In the genomic region with DNA sequence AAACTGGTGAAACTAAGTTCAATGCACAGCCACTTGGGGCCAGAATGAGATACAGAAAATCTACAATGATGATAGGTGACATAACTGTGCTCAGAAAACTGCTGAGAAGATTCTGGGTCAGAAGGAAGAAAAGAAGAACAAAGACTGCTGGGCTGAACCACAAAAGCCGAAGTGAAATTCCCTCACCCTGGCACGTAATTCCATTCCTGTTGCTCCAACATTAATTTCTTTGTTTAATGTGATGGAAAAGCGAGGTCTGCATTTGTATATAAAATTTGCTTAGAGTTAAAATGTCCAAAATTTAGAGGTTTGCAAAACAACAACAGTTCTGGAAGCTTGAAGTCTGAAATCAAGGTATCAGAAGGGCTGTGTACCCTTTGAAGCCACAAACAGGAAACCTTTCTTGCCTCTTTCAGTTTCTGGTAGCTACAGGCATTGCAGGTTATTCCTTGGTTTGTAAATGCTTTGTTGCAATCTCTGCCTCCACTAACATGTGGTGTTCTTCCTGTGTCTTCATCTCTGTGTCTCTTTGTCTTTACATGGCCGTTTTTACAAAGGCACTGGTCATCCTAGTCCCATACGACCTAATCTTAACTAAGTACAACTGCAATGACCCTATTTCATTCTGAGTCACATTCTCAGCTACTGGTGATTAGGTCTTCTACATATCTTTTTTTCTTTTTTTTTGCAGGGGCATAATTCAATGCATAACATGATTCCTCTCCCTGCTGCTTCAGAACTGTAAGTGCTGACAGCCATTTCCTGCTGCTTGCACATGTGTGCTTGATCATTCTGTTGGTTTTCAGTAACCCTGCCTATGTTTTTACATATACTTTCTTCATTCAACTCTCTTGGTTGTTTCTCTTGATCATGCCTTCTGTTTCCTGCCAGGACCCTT, we compare ENCODE assay signal across 11 cellular contexts.
DNase-seq lines count a peak whose midpoint lies in the region; ATAC-seq and TF ChIP-seq lines count a peak whose summit lies in the region.
"Had no signal": no experiment of that assay in that cellular context is flagged by ENCODE, and none has a peak within 500 bp of the region (broad histone marks: within the 10 kb centered on the region; RNA-seq: fewer than 3 reads in every experiment).

No MANE protein-coding gene starts in this region.

- peak; percentile 65 for ATAC-seq in HG03060 (IDR thresholded peaks at IDR 0.05; ENCODE audit: low read depth, unreplicated experiment)
- ATAC-seq in activated T-helper 17 cell treated with anti-CD3 and anti-CD28 coated beads, Interleukin-2, amount 50 U/mL, for 72 hours (replicated peaks) = peak; percentile 40
- ATAC-seq in left lobe of liver = no peak
- ATAC-seq: body of pancreas, T-cell had no signal

- no peak overlapping the region for H3K4me3 ChIP-seq in adrenal gland
- no peak overlapping the region for H3K4me3 ChIP-seq in CD8-positive, alpha-beta memory T cell (ENCODE audit: low read length)
- H3K4me3 ChIP-seq: body of pancreas, prostate gland had no signal

- no peaks in the 10 kb centered on the region for H3K4me1 ChIP-seq in adrenal gland (replicated peaks in 1 of 2)
- no peaks in the 10 kb centered on the region for H3K4me1 ChIP-seq in CD8-positive, alpha-beta memory T cell (ENCODE audit: insufficient read depth, low read length)
- H3K4me1 ChIP-seq: body of pancreas, prostate gland had no signal

- no peak overlapping the region for H3K27ac ChIP-seq in adrenal gland
- no peak overlapping the region for H3K27ac ChIP-seq in CD8-positive, alpha-beta memory T cell (ENCODE audit: low read depth, low read length)
- H3K27ac ChIP-seq: body of pancreas, prostate gland had no signal

- peak; percentile 6 for DNase-seq in GM13977 (ENCODE audit: low spot score)
- peak; percentile 7 for DNase-seq in GM20000 (ENCODE audit: low spot score)
- DNase-seq in left lobe of liver (ENCODE audit: low spot score) = no peak
- no peak for DNase-seq in activated T-cell treated with anti-CD3 and anti-CD28 coated beads, Interleukin-2, amount 50 U/mL, for 24 hours
- DNase-seq in adrenal gland = no peak
- no peak for DNase-seq in CD8-positive, alpha-beta memory T cell
- DNase-seq: body of pancreas, T-cell had no signal

- CTCF ChIA-PET in CD8-positive, alpha-beta memory T cell (lab: Charles Lee) = no interaction called here

- no peaks in the 10 kb centered on the region for H3K9me3 ChIP-seq in adrenal gland (replicated peaks in 1 of 3)
- no peaks in the 10 kb centered on the region for H3K9me3 ChIP-seq in CD8-positive, alpha-beta memory T cell (ENCODE audit: low read length)
- H3K9me3 ChIP-seq: prostate gland had no signal

- in situ Hi-C loops in GM13977 (cut with MboI; ENCODE audit: low pct_unique_long_range_greater_than_20kb, low sequenced_read_pairs, unreplicated experiment) = no loop called here

- H3K36me3 Mint-ChIP-seq in activated T-helper 17 cell treated with anti-CD3 and anti-CD28 coated beads, Interleukin-2, amount 50 U/mL, for 72 hours (ENCODE audit: low read depth) = no peaks in the 10 kb centered on the region
- H3K36me3 Mint-ChIP-seq in activated T-cell treated with anti-CD3 and anti-CD28 coated beads, Interleukin-2, amount 50 U/mL, for 24 hours (ENCODE audit: low read depth) = no peaks in the 10 kb centered on the region
- H3K36me3 Mint-ChIP-seq in CD8-positive, alpha-beta memory T cell = no peaks in the 10 kb centered on the region
- H3K36me3 Mint-ChIP-seq: T-cell had no signal

- POLR2A ChIA-PET in CD8-positive, alpha-beta memory T cell (lab: Charles Lee) = no interaction called here

- no peaks in the 10 kb centered on the region for H3K27me3 Mint-ChIP-seq in activated T-helper 17 cell treated with anti-CD3 and anti-CD28 coated beads, Interleukin-2, amount 50 U/mL, for 72 hours
- no peaks in the 10 kb centered on the region for H3K27me3 Mint-ChIP-seq in activated T-cell treated with anti-CD3 and anti-CD28 coated beads, Interleukin-2, amount 50 U/mL, for 24 hours
- no peaks in the 10 kb centered on the region for H3K27me3 Mint-ChIP-seq in CD8-positive, alpha-beta memory T cell
- H3K27me3 Mint-ChIP-seq: T-cell had no signal

- no peak overlapping the region for H3K4me3 Mint-ChIP-seq in activated T-helper 17 cell treated with anti-CD3 and anti-CD28 coated beads, Interleukin-2, amount 50 U/mL, for 72 hours
- H3K4me3 Mint-ChIP-seq in activated T-cell treated with anti-CD3 and anti-CD28 coated beads, Interleukin-2, amount 50 U/mL, for 24 hours = no peak overlapping the region
- H3K4me3 Mint-ChIP-seq in CD8-positive, alpha-beta memory T cell = peak overlapping the region in 2 of 7 donors; percentile 20

- H3K36me3 ChIP-seq in adrenal gland (replicated peaks in 1 of 2) = no peaks in the 10 kb centered on the region
- no peaks in the 10 kb centered on the region for H3K36me3 ChIP-seq in CD8-positive, alpha-beta memory T cell (ENCODE audit: insufficient read depth, low read length)
- H3K36me3 ChIP-seq: prostate gland had no signal

- no peak overlapping the region for H3K27ac Mint-ChIP-seq in activated T-helper 17 cell treated with anti-CD3 and anti-CD28 coated beads, Interleukin-2, amount 50 U/mL, for 72 hours
- H3K27ac Mint-ChIP-seq in activated T-cell treated with anti-CD3 and anti-CD28 coated beads, Interleukin-2, amount 50 U/mL, for 24 hours = no peak overlapping the region
- H3K27ac Mint-ChIP-seq in CD8-positive, alpha-beta memory T cell = peak overlapping the region in 3 of 8 donors; percentile 32 to 89 (median 42)

- H3K9me3 Mint-ChIP-seq in activated T-helper 17 cell treated with anti-CD3 and anti-CD28 coated beads, Interleukin-2, amount 50 U/mL, for 72 hours = peaks cover 22% of the 10 kb centered on the region
- H3K9me3 Mint-ChIP-seq in activated T-cell treated with anti-CD3 and anti-CD28 coated beads, Interleukin-2, amount 50 U/mL, for 24 hours = peaks cover 31% of the 10 kb centered on the region
- H3K9me3 Mint-ChIP-seq in CD8-positive, alpha-beta memory T cell = peaks cover 15 to 42% (median 24%) of the 10 kb centered on the region in 5 donors

- H3K27me3 ChIP-seq in adrenal gland = no peaks in the 10 kb centered on the region
- H3K27me3 ChIP-seq in CD8-positive, alpha-beta memory T cell (ENCODE audit: insufficient read depth, low read length, poor library complexity, severe bottlenecking) = no peaks in the 10 kb centered on the region
- H3K27me3 ChIP-seq: body of pancreas had no signal

- peak; percentile 8 for TF ChIP-seq CTCF in GM13977 (IDR thresholded peaks at IDR 0.05; ENCODE audit: extremely low read depth, insufficient read depth, missing control alignments)
- no peak for TF ChIP-seq CTCF in GM20000 (IDR thresholded peaks at IDR 0.05; ENCODE audit: extremely low read depth, missing control alignments)
- TF ChIP-seq CTCF in adrenal gland (IDR thresholded peaks at IDR 0.05) = no peak

- TF ChIP-seq POLR2A in adrenal gland (IDR thresholded peaks at IDR 0.05) = no peak

- intact Hi-C loops in adrenal gland (cut with DNase I) = no loop called here

- H3K4me1 Mint-ChIP-seq in activated T-helper 17 cell treated with anti-CD3 and anti-CD28 coated beads, Interleukin-2, amount 50 U/mL, for 72 hours = no peaks in the 10 kb centered on the region
- no peaks in the 10 kb centered on the region for H3K4me1 Mint-ChIP-seq in activated T-cell treated with anti-CD3 and anti-CD28 coated beads, Interleukin-2, amount 50 U/mL, for 24 hours (ENCODE audit: low read depth)
- no peaks in the 10 kb centered on the region for H3K4me1 Mint-ChIP-seq in CD8-positive, alpha-beta memory T cell
- H3K4me1 Mint-ChIP-seq: T-cell had no signal

- 60 to 70% (median 68%) methylated on average over 5 of the region's 5 CpGs for whole genome bisulfite sequencing in adrenal gland, 4 donors

Comparison
In these comparisons a context has a peak if more than half of its experiments do, and no peak if none do; other contexts are left out.
1. DNase-seq: peak in GM13977 (single experiment) and GM20000 (single experiment); none in left lobe of liver (single experiment), activated T-cell treated with anti-CD3 and anti-CD28 coated beads, Interleukin-2, amount 50 U/mL, for 24 hours (single experiment), adrenal gland (0 of 7) and CD8-positive, alpha-beta memory T cell (0 of 5).